8 cellular contexts compared by ENCODE assay signal in genomic region chr17:65121916-65122821, GRCh38. TPM values are rescaled to one million over a fixed set of nuclear protein-coding genes. Genes with fewer than 3 reads are reported as not detected.
DNase-seq lines count a peak whose midpoint lies in the region; ATAC-seq and TF ChIP-seq lines count a peak whose summit lies in the region.

No MANE protein-coding gene starts in this region.

- intact Hi-C loops in CD4-positive, alpha-beta T cell (cut with DNase I, micrococcal nuclease): loop anchor here (2.0 to 5.0 kb wide), 3 partner anchors 17 to 145 kb away; partner anchors contain the start of gene GNA13 (in 2 of the 2)
- intact Hi-C loops in activated naive CD4-positive, alpha-beta T cell treated with anti-CD3 and anti-CD28 coated beads for 36 hours (cut with micrococcal nuclease): loop anchor here (1.0 to 5.0 kb wide), 12 partner anchors 22 to 1345 kb away; partner anchors contain the start of gene GNA13
- intact Hi-C loops in testis (cut with DNase I; ENCODE audit: low total_unique reads): no loop called here

- TF ChIP-seq CTCF in CD4-positive, alpha-beta T cell (IDR thresholded peaks at IDR 0.05): no peak
- no peak for TF ChIP-seq CTCF in testis (IDR thresholded peaks at IDR 0.05)

- no peak for DNase-seq in CD4-positive, alpha-beta T cell
- DNase-seq in activated naive CD4-positive, alpha-beta T cell treated with anti-CD3 and anti-CD28 coated beads for 36 hours: peak; percentile 86
- DNase-seq in memory B cell (ENCODE audit: low spot score in 2 of 2) (no peak), testis (no peak), caudate nucleus (lab: John Stamatoyannopoulos, UW) (no peak), DMS79 treated with DMSO at 0.1 percent for 48 hours (lab: John Stamatoyannopoulos, UW) (no peak), G401 (ENCODE audit: low spot score) (no peak)

- H3K27me3 ChIP-seq in CD4-positive, alpha-beta T cell (ENCODE audit: control insufficient read depth, insufficient read depth, low read length): no peaks in the 10 kb centered on the region
- no peaks in the 10 kb centered on the region for H3K27me3 ChIP-seq in testis

- in situ Hi-C loops in G401 (cut with HindIII; ENCODE audit: low sequenced_read_pairs): no loop called here

- H3K27ac Mint-ChIP-seq in CD4-positive, alpha-beta T cell: peak overlapping the region; percentile 87
- peak overlapping the region; percentile 91 for H3K27ac Mint-ChIP-seq in activated naive CD4-positive, alpha-beta T cell treated with anti-CD3 and anti-CD28 coated beads for 36 hours
- H3K27ac Mint-ChIP-seq in memory B cell: peak overlapping the region; percentile 96

- peak overlapping the region; percentile 88 for H3K4me3 Mint-ChIP-seq in CD4-positive, alpha-beta T cell
- peak overlapping the region; percentile 78 for H3K4me3 Mint-ChIP-seq in activated naive CD4-positive, alpha-beta T cell treated with anti-CD3 and anti-CD28 coated beads for 36 hours
- H3K4me3 Mint-ChIP-seq in memory B cell: peak overlapping the region; percentile 92

- H3K36me3 ChIP-seq in testis (ENCODE audit: low read depth, missing control alignments): no peaks in the 10 kb centered on the region

- WGBS in testis, 2 donors: 48 to 63% methylated on average over 12 of the region's 12 CpGs

- peaks cover 7% of the 10 kb centered on the region for H3K4me1 ChIP-seq in testis

- H3K9me3 ChIP-seq in CD4-positive, alpha-beta T cell (ENCODE audit: control insufficient read depth, low read length): no peaks in the 10 kb centered on the region
- H3K9me3 ChIP-seq in testis: no peaks in the 10 kb centered on the region

- H3K36me3 Mint-ChIP-seq in CD4-positive, alpha-beta T cell (ENCODE audit: low read depth): no peaks in the 10 kb centered on the region
- H3K36me3 Mint-ChIP-seq in activated naive CD4-positive, alpha-beta T cell treated with anti-CD3 and anti-CD28 coated beads for 36 hours (ENCODE audit: low read depth): no peaks in the 10 kb centered on the region
- no peaks in the 10 kb centered on the region for H3K36me3 Mint-ChIP-seq in memory B cell

- TF ChIP-seq POLR2A in testis (IDR thresholded peaks at IDR 0.05): no peak

- H3K27me3 Mint-ChIP-seq in CD4-positive, alpha-beta T cell: peaks cover 17% of the 10 kb centered on the region
- H3K27me3 Mint-ChIP-seq in activated naive CD4-positive, alpha-beta T cell treated with anti-CD3 and anti-CD28 coated beads for 36 hours (ENCODE audit: low read depth): peaks cover 5% of the 10 kb centered on the region
- H3K27me3 Mint-ChIP-seq in memory B cell: peaks cover 4% of the 10 kb centered on the region

- CTCF ChIA-PET in CD4-positive, alpha-beta T cell (lab: Charles Lee): interaction anchor here (1.0 to 2.2 kb wide), 4 partner anchors 15 to 203 kb away, joined by 3 to 16 read pairs (median 8); partner anchors contain the start of genes LRRC37A3 and RGS9
- CTCF ChIA-PET in activated naive CD4-positive, alpha-beta T cell treated with anti-CD3 and anti-CD28 coated beads for 36 hours (lab: Charles Lee): interaction anchor here (1.6 kb wide), 1 partner anchor 21 kb away, joined by 5 read pairs; no protein-coding TSS in a partner anchor

- H3K27ac ChIP-seq in CD4-positive, alpha-beta T cell (ENCODE audit: low read depth, low read length): no peak overlapping the region
- H3K27ac ChIP-seq in testis (peak overlapping the region; percentile 90 to 91), caudate nucleus (ENCODE audit: low read depth, low read length) (no peak overlapping the region)

- ATAC-seq in CD4-positive, alpha-beta T cell (ENCODE audit: poor library complexity): no peak
- peak; percentile 33 for ATAC-seq in HG03060 (IDR thresholded peaks at IDR 0.05; ENCODE audit: low read depth, unreplicated experiment)
- ATAC-seq in memory B cell (ENCODE audit: low read depth): peak; percentile 12

- no peaks in the 10 kb centered on the region for H3K9me3 Mint-ChIP-seq in CD4-positive, alpha-beta T cell
- no peaks in the 10 kb centered on the region for H3K9me3 Mint-ChIP-seq in activated naive CD4-positive, alpha-beta T cell treated with anti-CD3 and anti-CD28 coated beads for 36 hours
- H3K9me3 Mint-ChIP-seq in memory B cell: no peaks in the 10 kb centered on the region

- POLR2A ChIA-PET in CD4-positive, alpha-beta T cell (lab: Charles Lee): interaction anchor here (0.6 to 2.1 kb wide), 6 partner anchors 21 to 780 kb away, joined by 3 to 12 read pairs (median 6); partner anchors contain the start of gene GNA13

- peak overlapping the region; percentile 68 to 87 for H3K4me3 ChIP-seq in testis

- peaks cover 14% of the 10 kb centered on the region for H3K4me1 Mint-ChIP-seq in CD4-positive, alpha-beta T cell (ENCODE audit: low read depth)
- H3K4me1 Mint-ChIP-seq in activated naive CD4-positive, alpha-beta T cell treated with anti-CD3 and anti-CD28 coated beads for 36 hours (ENCODE audit: low read depth): peaks cover 25% of the 10 kb centered on the region
- H3K4me1 Mint-ChIP-seq in memory B cell: peaks cover 12% of the 10 kb centered on the region

RNA-seq across cellular contexts. Expression of gene RGS9, which starts 15.0 kb away (rescaled TPM):
- total RNA-seq in CD4-positive, alpha-beta T cell: under 1 TPM; 0.60 to 0.73 TPM
- total RNA-seq in activated naive CD4-positive, alpha-beta T cell treated with anti-CD3 and anti-CD28 coated beads for 36 hours: 1 to 10 TPM; 1.2 to 1.6 TPM
- 1 to 10 TPM; 5.7 to 7.9 TPM for total RNA-seq in testis
- 4.6 TPM for polyA plus RNA-seq in testis (ENCODE audit: insufficient read depth, low read depth, low replicate concordance)
- 15.4 and 22.8 TPM in 2 replicates for total RNA-seq in G401 (2014; rRNA removed; shearing (Covaris generic))

Comparison
In these comparisons a context has a peak if more than half of its experiments do, and no peak if none do; other contexts are left out.
1. H3K27ac ChIP-seq: peak in testis (2 of 2); none in CD4-positive, alpha-beta T cell (single experiment) and caudate nucleus (single experiment).
2. Peak in every context shown above with its lines, with median percentiles within 50 percentile points of each other: H3K27ac Mint-ChIP-seq and H3K4me3 Mint-ChIP-seq.